11 cellular contexts compared by ENCODE assay signal in the genomic region with DNA sequence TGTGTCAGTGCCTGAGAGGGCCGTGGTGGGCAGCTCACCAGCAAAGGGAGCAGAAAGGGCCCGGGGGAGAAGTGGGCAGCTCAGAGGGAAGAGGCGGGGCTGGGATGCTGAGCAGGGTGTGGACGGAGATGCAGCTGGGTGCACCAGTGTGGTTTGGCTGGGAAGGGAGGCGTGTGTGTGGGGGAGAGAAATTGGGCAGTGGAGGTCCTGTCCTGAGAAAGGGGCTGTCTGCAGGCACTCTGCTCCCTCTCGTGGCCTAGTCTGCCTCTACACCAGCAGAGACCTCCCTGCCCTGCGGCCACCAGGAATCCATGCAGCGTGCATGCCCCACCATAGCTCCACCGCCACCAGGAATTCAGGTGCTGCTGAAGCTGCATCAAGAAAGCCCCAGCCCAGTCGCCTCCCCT. TPM values are rescaled to one million over a fixed set of nuclear protein-coding genes. Genes with fewer than 3 reads are reported as not detected.
DNase-seq lines count a peak whose midpoint lies in the region; ATAC-seq and TF ChIP-seq lines count a peak whose summit lies in the region.
"Had no signal": no experiment of that assay in that cellular context is flagged by ENCODE, and none has a peak within 500 bp of the region (broad histone marks: within the 10 kb centered on the region; RNA-seq: fewer than 3 reads in every experiment).

No MANE protein-coding gene starts in this region.

- peak; percentile 46 for TF ChIP-seq CTCF in C4-2B (conservative IDR thresholded peaks at IDR 0.05)
- peak; percentile 42 for TF ChIP-seq CTCF in RWPE2 (IDR thresholded peaks at IDR 0.05; ENCODE audit: poor library complexity, severe bottlenecking)
- TF ChIP-seq CTCF in thyroid gland (IDR thresholded peaks at IDR 0.05), result no peak

- TF ChIP-seq POLR2A in thyroid gland (IDR thresholded peaks at IDR 0.05), result no peak

- H3K36me3 ChIP-seq in RWPE2 (ENCODE audit: low read depth), result no peaks in the 10 kb centered on the region
- H3K36me3 ChIP-seq in thyroid gland, result no peaks in the 10 kb centered on the region
- H3K36me3 ChIP-seq: adrenal gland had no signal

- H3K4me1 ChIP-seq in RWPE2 (ENCODE audit: insufficient read depth, poor library complexity, severe bottlenecking) (no peaks in the 10 kb centered on the region), thyroid gland (peaks cover 4 to 15% of the 10 kb centered on the region in 2 donors)

- H3K27ac ChIP-seq in C4-2B (no peak overlapping the region), RWPE2 (ENCODE audit: poor library complexity, severe bottlenecking) (no peak overlapping the region), thyroid gland (no peak overlapping the region)
- H3K27ac ChIP-seq: adrenal gland had no signal

- peaks cover 21% of the 10 kb centered on the region for H3K27me3 ChIP-seq in RWPE2 (ENCODE audit: insufficient read depth, poor library complexity, severe bottlenecking)
- H3K27me3 ChIP-seq in thyroid gland, result no peaks in the 10 kb centered on the region

- H3K4me3 ChIP-seq in RWPE2 (ENCODE audit: severe bottlenecking) (no peak overlapping the region), thyroid gland (replicated peaks in 1 of 3) (no peak overlapping the region)
- H3K4me3 ChIP-seq: adrenal gland had no signal

- WGBS in thyroid gland, 2 donors, result 61 to 64% methylated on average over 9 to 10 of the region's 10 CpGs

- DNase-seq in RWPE2 (ENCODE audit: low spot score) (no peak), hepatic stellate cell (ENCODE audit: low spot score) (peak; percentile 76), thyroid gland (no peak), SKM-1 treated with dmso at 0.1 percent for 144 hours (lab: John Stamatoyannopoulos, UW; ENCODE audit: unreplicated experiment) (no peak)
- DNase-seq: adrenal gland, left ventricle myocardium superior, NCI-H774 had no signal

- H3K9me3 ChIP-seq in RWPE2 (ENCODE audit: severe bottlenecking), result no peaks in the 10 kb centered on the region
- H3K9me3 ChIP-seq in thyroid gland, result no peaks in the 10 kb centered on the region
- H3K9me3 ChIP-seq: adrenal gland had no signal

- ATAC-seq in GM19467 (IDR thresholded peaks at IDR 0.05; ENCODE audit: unreplicated experiment), result peak; percentile 43
- ATAC-seq in RWPE2 (ENCODE audit: low read depth), result peak; percentile 39
- no peak for ATAC-seq in HG02610 (IDR thresholded peaks at IDR 0.05; ENCODE audit: unreplicated experiment)
- no peak for ATAC-seq in GM18498 (IDR thresholded peaks at IDR 0.05; ENCODE audit: unreplicated experiment)
- ATAC-seq: left ventricle myocardium superior had no signal

- intact Hi-C loops in thyroid gland (cut with DNase I), result no loop called here

RNA-seq across cellular contexts. Expression of gene TMEM121, which starts 6.4 kb away (rescaled TPM):
- total RNA-seq in thyroid gland, result 10 to 100 TPM in 3 of 4 donors, 1 to 10 TPM in 1; 9.3 to 19.1 (median 15.2) TPM

RNA-seq across cellular contexts. Expression of gene TEDC1, which starts 41.7 kb away (rescaled TPM):
- total RNA-seq in thyroid gland, result 10 to 100 TPM in 2 of 4 donors, 1 to 10 TPM in 2; 3.4 to 13.9 (median 8.5) TPM

RNA-seq across cellular contexts. Expression of gene CRIP1, which starts 46.1 kb away (rescaled TPM):
- total RNA-seq in thyroid gland, result 10 to 100 TPM in 3 of 4 donors, 1 to 10 TPM in 1; 6.0 to 30.8 (median 18.5) TPM

RNA-seq across cellular contexts. Expression of gene CRIP2, which starts 58.1 kb away (rescaled TPM):
- 100 to 1,000 TPM; 101 to 160 (median 136) TPM for total RNA-seq in thyroid gland

Comparison
In these comparisons a context has a peak if more than half of its experiments do, and no peak if none do; other contexts are left out.
1. CTCF ChIP-seq: peak in C4-2B (single experiment) and RWPE2 (single experiment); none in thyroid gland (0 of 6).
2. ATAC-seq: peak in GM19467 (single experiment) and RWPE2 (single experiment); none in HG02610 (single experiment) and GM18498 (single experiment).